Comparison of ENCODE assay signal across 18 cellular contexts in the genomic region with DNA sequence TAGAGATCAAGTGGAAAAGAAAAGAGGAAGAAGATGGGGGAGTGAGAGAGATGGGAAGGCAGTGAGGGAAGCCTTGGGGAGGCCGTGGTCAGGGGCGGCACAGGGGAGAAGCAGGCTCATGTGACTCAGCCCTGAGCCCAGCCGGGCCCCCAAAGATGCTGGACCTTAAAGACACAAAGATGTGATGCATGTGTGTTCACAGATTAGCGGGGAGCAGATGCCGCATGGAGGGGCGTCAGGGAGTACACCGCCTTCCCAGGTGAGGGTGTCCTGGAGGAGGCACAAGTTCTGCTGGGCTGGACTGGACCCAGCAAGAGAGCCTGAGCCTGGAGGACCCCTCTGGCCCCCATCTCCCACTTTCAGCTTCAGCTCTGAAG.
A peak's percentile ranks its signal among the peaks of the same experiment; 100 is the strongest.
DNase-seq lines count a peak whose midpoint lies in the region; ATAC-seq, FAIRE-seq and TF ChIP-seq lines count a peak whose summit lies in the region.
"Had no signal": no experiment of that assay in that cellular context is flagged by ENCODE, and none has a peak within 500 bp of the region (broad histone marks: within the 10 kb centered on the region; RNA-seq: fewer than 3 reads in every experiment).

No MANE protein-coding gene starts in this region.

- POLR2A ChIA-PET in K562 (lab: Yijun Ruan, JAX): interaction anchor here (0.7 kb wide), 1 partner anchor 11 kb away, joined by 3 read pairs; no protein-coding TSS in a partner anchor

- H4K91ac ChIP-seq in mesenchymal stem cell (ENCODE audit: low read length): no peak overlapping the region

- no peak overlapping the region for H2AK5ac ChIP-seq in mesenchymal stem cell (ENCODE audit: low read length, severe bottlenecking)

- H3K27me3 ChIP-seq in K562 (ENCODE audit: control insufficient read depth in 2 of 2, insufficient read depth in 2 of 2, low read length in 2 of 2) (0 out of 5 replicates have a peak, but pooled peaks cover 0 to 4% of the 10 kb centered on the region in 2 experiments), mesenchymal stem cell (ENCODE audit: control insufficient read depth in 1 of 2, insufficient read depth in 1 of 2, low read length in 2 of 2) (peaks cover 25 to 64% of the 10 kb centered on the region in 2 experiments)
- H3K27me3 ChIP-seq: hepatocyte, uterus had no signal

- H3K79me2 ChIP-seq in K562 (ENCODE audit: control insufficient read depth, insufficient read depth, low read length): no peaks in the 10 kb centered on the region
- H3K79me2 ChIP-seq: hepatocyte had no signal

- H2BK12ac ChIP-seq in mesenchymal stem cell (ENCODE audit: low read length in 2 of 2): no peak overlapping the region

- H4K20me1 ChIP-seq in K562 (replicated peaks; ENCODE audit: control insufficient read depth, insufficient read depth, low read length): no peaks in the 10 kb centered on the region

- no peak for TF ChIP-seq EP300 in K562 (IDR thresholded peaks at IDR 0.05; ENCODE audit: low read length)

- peak; percentile 0 for DNase-seq in stimulated activated CD4-positive, alpha-beta T cell treated with anti-CD3 and anti-CD28 coated beads, Interleukin-4, amount 100 ng/mL, for 1 hour
- DNase-seq in stimulated activated CD4-positive, alpha-beta T cell treated with anti-CD3 and anti-CD28 coated beads, Interleukin-12 subunit alpha, Interleukin-12 subunit beta, amount 100 ng/mL, for 4 hours: no peak
- DNase-seq in K562 (ENCODE audit: extremely low read depth in 1 of 4, low spot score in 3 of 4): no peak
- no peak for DNase-seq in mesenchymal stem cell
- no peak for DNase-seq in stimulated activated naive CD8-positive, alpha-beta T cell treated with anti-CD3 and anti-CD28 coated beads, Interleukin-15, Interleukin-2, amounts not matched to agents 100 U/mL and 50 U/mL, for 24 hours
- no peak for DNase-seq in NCI-H2107 (lab: John Stamatoyannopoulos, UW)
- no peak for DNase-seq in D721Med (ENCODE audit: insufficient read length, low spot score)
- DNase-seq: activated gamma-delta T cell treated with Interleukin-2 at 50 U/mL for 16 hours, NCI-H2029, NCI-H446 had no signal

- H3K9me3 ChIP-seq in K562 (replicated peaks; ENCODE audit: control insufficient read depth, insufficient read depth, low read depth, low read length): no peaks in the 10 kb centered on the region
- no peaks in the 10 kb centered on the region for H3K9me3 ChIP-seq in mesenchymal stem cell (ENCODE audit: control insufficient read depth, low read length)
- H3K9me3 ChIP-seq: uterus had no signal

- no peak overlapping the region for H3K4me3 ChIP-seq in K562
- no peak overlapping the region for H3K4me3 ChIP-seq in mesenchymal stem cell (ENCODE audit: insufficient read depth in 1 of 2, low read depth in 1 of 2, low read length in 2 of 2)
- H3K4me3 ChIP-seq: hepatocyte, uterus had no signal

- H3K27ac ChIP-seq in K562 (ENCODE audit: extremely low read depth, low read depth, low read length) (no peak overlapping the region), mesenchymal stem cell (ENCODE audit: low read length, poor library complexity, severe bottlenecking) (no peak overlapping the region)
- H3K27ac ChIP-seq: hepatocyte, uterus had no signal

- 7% methylated on average over 3 of the region's 7 CpGs for WGBS in K562 (ENCODE audit: insufficient coverage, low coverage, missing lambda C conversion rate)
- 97% methylated on average over 7 of the region's 7 CpGs for WGBS in mesenchymal stem cell

- no peak overlapping the region for H2BK120ac ChIP-seq in mesenchymal stem cell (ENCODE audit: low read depth, low read length)

- peak overlapping the region; percentile 13 for H2BK15ac ChIP-seq in mesenchymal stem cell (ENCODE audit: low read depth, poor library complexity, severe bottlenecking)

- H3K36me3 ChIP-seq in K562 (ENCODE audit: control insufficient read depth, insufficient read depth, low read length) (no peaks in the 10 kb centered on the region), mesenchymal stem cell (ENCODE audit: control insufficient read depth in 1 of 2, insufficient read depth in 2 of 2, low read depth in 1 of 2, low read length in 2 of 2) (peaks cover 0 to 2% of the 10 kb centered on the region in 2 experiments)
- H3K36me3 ChIP-seq: uterus had no signal

- H3K14ac ChIP-seq in mesenchymal stem cell (ENCODE audit: low read length in 2 of 2): no peak overlapping the region

- H3K9ac ChIP-seq in K562 (ENCODE audit: insufficient read depth in 1 of 2, low read depth in 2 of 2, low read length in 2 of 2): no peak overlapping the region
- H3K9ac ChIP-seq in mesenchymal stem cell (ENCODE audit: low read length): no peak overlapping the region

- H2AFZ ChIP-seq in K562 (ENCODE audit: low read depth, low read length) (no peak overlapping the region), mesenchymal stem cell (ENCODE audit: low read depth, low read length) (no peak overlapping the region)
- H2AFZ ChIP-seq: hepatocyte had no signal

- H3K4me1 ChIP-seq in K562 (replicated peaks in 1 of 2; ENCODE audit: control insufficient read depth in 2 of 2, insufficient read depth in 2 of 2, low read length in 2 of 2): peaks cover 2 to 70% of the 10 kb centered on the region in 2 experiments; a peak in 4 of 5 replicates
- peaks cover 2% of the 10 kb centered on the region for H3K4me1 ChIP-seq in mesenchymal stem cell (ENCODE audit: control insufficient read depth, insufficient read depth, low read depth, low read length)
- H3K4me1 ChIP-seq: uterus had no signal

- BruUV-seq in K562 (replicated peaks; lab: Mats Ljungman, UMichigan): no TSS peak

- H3K9me1 ChIP-seq in K562 (ENCODE audit: control insufficient read depth, insufficient read depth, low read length): peaks cover 4% of the 10 kb centered on the region

- TF ChIP-seq POLR2A in K562 (conservative IDR thresholded peaks at IDR 0.05): no peak

- no peak overlapping the region for H3K18ac ChIP-seq in mesenchymal stem cell (ENCODE audit: low read depth in 1 of 2, low read length in 2 of 2)

- no peak overlapping the region for H3K23ac ChIP-seq in mesenchymal stem cell (ENCODE audit: low read length in 2 of 2)

- FAIRE-seq in K562 (lab: Jason Lieb, UNC): no peak
- FAIRE-seq in D721Med (lab: Jason Lieb, UNC): no peak
- FAIRE-seq: endometrium, GM19239, H1, keratinocyte had no signal

- H2BK5ac ChIP-seq in mesenchymal stem cell (ENCODE audit: low read depth, low read length, poor library complexity, severe bottlenecking): no peak overlapping the region

- ATAC-seq in K562: no peak
- ATAC-seq in stimulated activated naive CD8-positive, alpha-beta T cell treated with anti-CD3 and anti-CD28 coated beads, Interleukin-15, Interleukin-2, amounts not matched to agents 100 U/mL and 50 U/mL, for 24 hours: no peak
- ATAC-seq in GM18907 (IDR thresholded peaks at IDR 0.05; ENCODE audit: unreplicated experiment): no peak
- ATAC-seq: stimulated activated naive CD8-positive, alpha-beta T cell treated with anti-CD3 and anti-CD28 coated beads, Interleukin-15, amount 100 ng/mL, for 72 hours had no signal

- no peaks in the 10 kb centered on the region for H3K79me1 ChIP-seq in mesenchymal stem cell (replicated peaks; ENCODE audit: low read length, poor library complexity, severe bottlenecking)

- intact Hi-C loops in K562 (cut with micrococcal nuclease): no loop called here

- no peak for TF ChIP-seq RAD21 in K562 (CRISPR knock-in tag; conservative IDR thresholded peaks at IDR 0.05 in 1 of 2, IDR thresholded peaks at IDR 0.05 in 1 of 2)

- H3K4me2 ChIP-seq in K562 (ENCODE audit: insufficient read depth, low read length) (no peak overlapping the region), mesenchymal stem cell (ENCODE audit: low read length, poor library complexity, severe bottlenecking) (no peak overlapping the region)
- H3K4me2 ChIP-seq: hepatocyte had no signal

- CTCF ChIA-PET in K562 (lab: Yijun Ruan, JAX; ENCODE audit: low intra/inter-chr PET ratio): interaction anchor here (0.6 kb wide), 1 partner anchor 142 kb away, joined by 3 read pairs; no protein-coding TSS in a partner anchor

- no peak overlapping the region for H4K8ac ChIP-seq in mesenchymal stem cell (ENCODE audit: low read length)

- no peak for TF ChIP-seq CTCF in K562 (IDR thresholded peaks at IDR 0.05 in 2 of 3, conservative IDR thresholded peaks at IDR 0.05 in 1 of 3; ENCODE audit: insufficient read depth in 2 of 3, low read depth in 1 of 3, low read length in 3 of 3)
- TF ChIP-seq CTCF in D721Med (IDR thresholded peaks at IDR 0.05; ENCODE audit: insufficient read depth, missing control alignments): no peak

- in situ Hi-C loops in K562 (cut with MboI): no loop called here

- H3K4ac ChIP-seq in mesenchymal stem cell (ENCODE audit: low read depth in 1 of 2, low read length in 2 of 2): no peak overlapping the region

TF ChIP-seq in K562, 482 proteins besides CTCF, POLR2A, EP300 and RAD21:
- TF ChIP-seq ZBTB7A (IDR thresholded peaks at IDR 0.05; ENCODE audit: borderline replicate concordance, control insufficient read depth, low read depth, low read length): peak; percentile 46; the same call in 1 of the 2 replicates
- TF ChIP-seq ZNF41 (CRISPR knock-in tag; conservative IDR thresholded peaks at IDR 0.05): no peak
- no peak for TF ChIP-seq ESRRB (CRISPR knock-in tag; IDR thresholded peaks at IDR 0.05; ENCODE audit: borderline replicate concordance)
